1 cellular context compared by ENCODE assay signal in the genomic region with DNA sequence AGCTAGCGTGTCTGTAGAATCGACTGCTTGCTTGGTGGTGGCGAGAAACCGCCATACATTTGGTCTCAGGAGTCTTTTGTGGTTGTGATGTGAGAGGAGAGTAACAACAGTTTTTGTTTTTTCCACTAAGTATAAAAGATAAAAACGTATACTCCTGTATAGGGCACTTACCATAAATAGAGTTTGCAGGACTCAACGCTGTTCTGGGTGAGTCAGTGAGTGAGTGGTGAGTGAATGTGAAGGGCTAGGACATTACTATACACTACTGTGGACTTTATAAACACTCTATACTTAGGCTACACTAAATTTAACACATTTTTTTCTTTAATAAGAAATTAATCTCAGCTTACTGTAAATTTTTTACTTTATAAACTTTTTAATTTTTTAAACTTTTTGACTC. TPM values are rescaled to one million over a fixed set of nuclear protein-coding genes. Genes with fewer than 3 reads are reported as not detected.
"Had no signal": no experiment of that assay in that cellular context is flagged by ENCODE, and none has a peak within 500 bp of the region (broad histone marks: within the 10 kb centered on the region; RNA-seq: fewer than 3 reads in every experiment).

No MANE protein-coding gene starts in this region.

RNA-seq across cellular contexts. Expression of a gene that starts 43.7 kb away (rescaled TPM):
- total RNA-seq: left ventricle myocardium inferior had no signal
